1 cellular context compared by ENCODE assay signal in the genomic region with DNA sequence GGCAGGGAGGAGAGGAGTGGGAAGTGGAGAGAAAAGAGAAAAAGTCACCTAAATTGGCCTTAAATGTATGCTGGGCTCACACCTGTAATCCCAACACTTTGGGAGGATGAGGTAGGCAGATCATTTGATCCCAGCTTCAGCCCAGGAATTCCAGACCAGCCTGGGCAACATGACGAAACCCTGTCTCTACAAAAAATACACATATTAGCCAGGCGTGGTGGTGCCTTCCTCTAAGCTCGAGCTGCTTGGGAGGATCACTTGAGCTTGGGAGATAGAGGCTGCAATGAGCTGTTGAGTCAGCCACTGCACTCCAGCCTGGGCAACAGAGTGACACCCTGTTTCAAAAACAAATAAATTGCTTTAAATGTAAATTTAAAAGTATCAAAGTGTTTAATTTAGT.
TF ChIP-seq lines count a peak whose summit lies in the region.

No MANE protein-coding gene starts in this region.

TF ChIP-seq in GM23338, 12 proteins besides CTCF, POLR2A, EP300 and RAD21 (continued from another document):
- TF ChIP-seq, protein P1, sequence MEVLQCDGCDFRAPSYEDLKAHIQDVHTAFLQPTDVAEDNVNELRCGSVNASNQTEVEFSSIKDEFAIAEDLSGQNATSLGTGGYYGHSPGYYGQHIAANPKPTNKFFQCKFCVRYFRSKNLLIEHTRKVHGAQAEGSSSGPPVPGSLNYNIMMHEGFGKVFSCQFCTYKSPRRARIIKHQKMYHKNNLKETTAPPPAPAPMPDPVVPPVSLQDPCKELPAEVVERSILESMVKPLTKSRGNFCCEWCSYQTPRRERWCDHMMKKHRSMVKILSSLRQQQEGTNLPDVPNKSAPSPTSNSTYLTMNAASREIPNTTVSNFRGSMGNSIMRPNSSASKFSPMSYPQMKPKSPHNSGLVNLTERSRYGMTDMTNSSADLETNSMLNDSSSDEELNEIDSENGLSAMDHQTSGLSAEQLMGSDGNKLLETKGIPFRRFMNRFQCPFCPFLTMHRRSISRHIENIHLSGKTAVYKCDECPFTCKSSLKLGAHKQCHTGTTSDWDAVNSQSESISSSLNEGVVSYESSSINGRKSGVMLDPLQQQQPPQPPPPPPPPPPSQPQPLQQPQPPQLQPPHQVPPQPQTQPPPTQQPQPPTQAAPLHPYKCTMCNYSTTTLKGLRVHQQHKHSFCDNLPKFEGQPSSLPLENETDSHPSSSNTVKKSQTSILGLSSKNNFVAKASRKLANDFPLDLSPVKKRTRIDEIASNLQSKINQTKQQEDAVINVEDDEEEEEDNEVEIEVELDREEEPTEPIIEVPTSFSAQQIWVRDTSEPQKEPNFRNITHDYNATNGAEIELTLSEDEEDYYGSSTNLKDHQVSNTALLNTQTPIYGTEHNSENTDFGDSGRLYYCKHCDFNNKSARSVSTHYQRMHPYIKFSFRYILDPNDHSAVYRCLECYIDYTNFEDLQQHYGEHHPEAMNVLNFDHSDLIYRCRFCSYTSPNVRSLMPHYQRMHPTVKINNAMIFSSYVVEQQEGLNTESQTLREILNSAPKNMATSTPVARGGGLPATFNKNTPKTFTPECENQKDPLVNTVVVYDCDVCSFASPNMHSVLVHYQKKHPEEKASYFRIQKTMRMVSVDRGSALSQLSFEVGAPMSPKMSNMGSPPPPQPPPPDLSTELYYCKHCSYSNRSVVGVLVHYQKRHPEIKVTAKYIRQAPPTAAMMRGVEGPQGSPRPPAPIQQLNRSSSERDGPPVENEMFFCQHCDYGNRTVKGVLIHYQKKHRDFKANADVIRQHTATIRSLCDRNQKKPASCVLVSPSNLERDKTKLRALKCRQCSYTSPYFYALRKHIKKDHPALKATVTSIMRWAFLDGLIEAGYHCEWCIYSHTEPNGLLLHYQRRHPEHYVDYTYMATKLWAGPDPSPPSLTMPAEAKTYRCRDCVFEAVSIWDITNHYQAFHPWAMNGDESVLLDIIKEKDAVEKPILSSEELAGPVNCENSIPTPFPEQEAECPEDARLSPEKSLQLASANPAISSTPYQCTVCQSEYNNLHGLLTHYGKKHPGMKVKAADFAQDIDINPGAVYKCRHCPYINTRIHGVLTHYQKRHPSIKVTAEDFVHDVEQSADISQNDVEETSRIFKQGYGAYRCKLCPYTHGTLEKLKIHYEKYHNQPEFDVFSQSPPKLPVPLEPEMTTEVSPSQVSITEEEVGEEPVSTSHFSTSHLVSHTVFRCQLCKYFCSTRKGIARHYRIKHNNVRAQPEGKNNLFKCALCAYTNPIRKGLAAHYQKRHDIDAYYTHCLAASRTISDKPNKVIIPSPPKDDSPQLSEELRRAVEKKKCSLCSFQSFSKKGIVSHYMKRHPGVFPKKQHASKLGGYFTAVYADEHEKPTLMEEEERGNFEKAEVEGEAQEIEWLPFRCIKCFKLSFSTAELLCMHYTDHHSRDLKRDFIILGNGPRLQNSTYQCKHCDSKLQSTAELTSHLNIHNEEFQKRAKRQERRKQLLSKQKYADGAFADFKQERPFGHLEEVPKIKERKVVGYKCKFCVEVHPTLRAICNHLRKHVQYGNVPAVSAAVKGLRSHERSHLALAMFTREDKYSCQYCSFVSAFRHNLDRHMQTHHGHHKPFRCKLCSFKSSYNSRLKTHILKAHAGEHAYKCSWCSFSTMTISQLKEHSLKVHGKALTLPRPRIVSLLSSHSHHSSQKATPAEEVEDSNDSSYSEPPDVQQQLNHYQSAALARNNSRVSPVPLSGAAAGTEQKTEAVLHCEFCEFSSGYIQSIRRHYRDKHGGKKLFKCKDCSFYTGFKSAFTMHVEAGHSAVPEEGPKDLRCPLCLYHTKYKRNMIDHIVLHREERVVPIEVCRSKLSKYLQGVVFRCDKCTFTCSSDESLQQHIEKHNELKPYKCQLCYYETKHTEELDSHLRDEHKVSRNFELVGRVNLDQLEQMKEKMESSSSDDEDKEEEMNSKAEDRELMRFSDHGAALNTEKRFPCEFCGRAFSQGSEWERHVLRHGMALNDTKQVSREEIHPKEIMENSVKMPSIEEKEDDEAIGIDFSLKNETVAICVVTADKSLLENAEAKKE (CRISPR knock-in tag; IDR thresholded peaks at IDR 0.05), result no peak
- TF ChIP-seq EZH2phosphoT487 (IDR thresholded peaks at IDR 0.05; ENCODE audit: unreplicated experiment) (no peak), EZH2 (IDR thresholded peaks at IDR 0.05; ENCODE audit: low read depth, unreplicated experiment) (no peak), JUNB (IDR thresholded peaks at IDR 0.05; ENCODE audit: unreplicated experiment) (no peak), STAT1 (IDR thresholded peaks at IDR 0.05; ENCODE audit: unreplicated experiment) (no peak), POLR2AphosphoS5 (IDR thresholded peaks at IDR 0.05; ENCODE audit: low read depth) (no peak)
